ENCODE assay signal across 8 cellular contexts in genomic region chr13:97030705-97031452, GRCh38. TPM values are rescaled to one million over a fixed set of nuclear protein-coding genes. Genes with fewer than 3 reads are reported as not detected.
DNase-seq lines count a peak whose midpoint lies in the region; ATAC-seq and TF ChIP-seq lines count a peak whose summit lies in the region.

No MANE protein-coding gene starts in this region.

- no peaks in the 10 kb centered on the region for H3K27me3 ChIP-seq in heart right ventricle

- intact Hi-C loops in heart right ventricle (cut with DNase I): no loop called here
- intact Hi-C loops in left ventricle myocardium superior (cut with micrococcal nuclease): no loop called here

- DNase-seq in heart right ventricle (no peak), left ventricle myocardium superior (no peak), NCI-H2171 treated with DMSO at 0.1 percent for 48 hours (lab: John Stamatoyannopoulos, UW) (peak; percentile 62), dedifferentiated amniotic fluid mesenchymal stem cell (ENCODE audit: extremely low spot score) (peak; percentile 45), progenitor cell of endocrine pancreas (ENCODE audit: low spot score, unreplicated experiment) (no peak), NCI-H1930 (lab: John Stamatoyannopoulos, UW) (no peak)

- H3K36me3 ChIP-seq in heart right ventricle: no peaks in the 10 kb centered on the region

- WGBS in heart right ventricle, 2 donors: 64 to 66% methylated on average over 2 of the region's 2 CpGs

- peaks cover 14% of the 10 kb centered on the region for H3K27me3 Mint-ChIP-seq in progenitor cell of endocrine pancreas
- peaks cover 12% of the 10 kb centered on the region for H3K27me3 Mint-ChIP-seq in activated T-helper 17 cell treated with anti-CD3 and anti-CD28 coated beads, Interleukin-2, amount 50 U/mL, for 72 hours

- peaks cover 0 to 25% (median 11%) of the 10 kb centered on the region in 9 donors for H3K4me1 ChIP-seq in heart right ventricle

- no peak overlapping the region for H3K27ac Mint-ChIP-seq in progenitor cell of endocrine pancreas
- no peak overlapping the region for H3K27ac Mint-ChIP-seq in activated T-helper 17 cell treated with anti-CD3 and anti-CD28 coated beads, Interleukin-2, amount 50 U/mL, for 72 hours

- no peak overlapping the region for H3K4me3 Mint-ChIP-seq in progenitor cell of endocrine pancreas (ENCODE audit: low read depth)
- no peak overlapping the region for H3K4me3 Mint-ChIP-seq in activated T-helper 17 cell treated with anti-CD3 and anti-CD28 coated beads, Interleukin-2, amount 50 U/mL, for 72 hours

- H3K9me3 Mint-ChIP-seq in progenitor cell of endocrine pancreas (ENCODE audit: low read depth): peaks cover 6% of the 10 kb centered on the region
- H3K9me3 Mint-ChIP-seq in activated T-helper 17 cell treated with anti-CD3 and anti-CD28 coated beads, Interleukin-2, amount 50 U/mL, for 72 hours: peaks cover 11% of the 10 kb centered on the region

- H3K27ac ChIP-seq in heart right ventricle: no peak overlapping the region

- no peak overlapping the region for H3K4me3 ChIP-seq in heart right ventricle

- TF ChIP-seq CTCF in heart right ventricle (IDR thresholded peaks at IDR 0.05): peak in 5 of 9 donors; percentile 16 to 36 (median 27)
- peak; percentile 42 for TF ChIP-seq CTCF in progenitor cell of endocrine pancreas (IDR thresholded peaks at IDR 0.05; ENCODE audit: unreplicated experiment)

- H3K9me3 ChIP-seq in heart right ventricle: peaks cover 0 to 11% (median 0%) of the 10 kb centered on the region in 11 donors

- peaks cover 1% of the 10 kb centered on the region for H3K4me1 Mint-ChIP-seq in progenitor cell of endocrine pancreas (ENCODE audit: low read depth)
- H3K4me1 Mint-ChIP-seq in activated T-helper 17 cell treated with anti-CD3 and anti-CD28 coated beads, Interleukin-2, amount 50 U/mL, for 72 hours: no peaks in the 10 kb centered on the region

- ATAC-seq in heart right ventricle (no peak), left ventricle myocardium superior (no peak), GM19023 (IDR thresholded peaks at IDR 0.05; ENCODE audit: unreplicated experiment) (no peak)
- no peak for ATAC-seq in activated T-helper 17 cell treated with anti-CD3 and anti-CD28 coated beads, Interleukin-2, amount 50 U/mL, for 72 hours (replicated peaks)

- no peaks in the 10 kb centered on the region for H3K36me3 Mint-ChIP-seq in progenitor cell of endocrine pancreas (ENCODE audit: insufficient read depth)
- H3K36me3 Mint-ChIP-seq in activated T-helper 17 cell treated with anti-CD3 and anti-CD28 coated beads, Interleukin-2, amount 50 U/mL, for 72 hours (ENCODE audit: low read depth): no peaks in the 10 kb centered on the region

RNA-seq across cellular contexts. Expression of gene OXGR1, which starts 36.6 kb away (rescaled TPM):
- under 1 TPM in 3 of 10 donors, not detected in 7; 0.09 to 0.28 (median 0.21) TPM for total RNA-seq in heart right ventricle
- under 1 TPM; 0.06 to 0.22 TPM for polyA plus RNA-seq in heart right ventricle
- total RNA-seq in left ventricle myocardium superior: 0.20 TPM
- total RNA-seq in progenitor cell of endocrine pancreas: 0.16 TPM in 1 of 2 replicates, not detected in the other
- not detected for total RNA-seq in activated T-helper 17 cell treated with anti-CD3 and anti-CD28 coated beads, Interleukin-2, amount 50 U/mL, for 72 hours

Comparison
In these comparisons a context has a peak if more than half of its experiments do, and no peak if none do; other contexts are left out.
1. DNase-seq: peak in NCI-H2171 treated with DMSO at 0.1 percent for 48 hours (single experiment) and dedifferentiated amniotic fluid mesenchymal stem cell (single experiment); none in heart right ventricle (0 of 2), left ventricle myocardium superior (single experiment), progenitor cell of endocrine pancreas (single experiment) and NCI-H1930 (0 of 2).